ENCODE assay signal across 1 cellular context in the genomic region with DNA sequence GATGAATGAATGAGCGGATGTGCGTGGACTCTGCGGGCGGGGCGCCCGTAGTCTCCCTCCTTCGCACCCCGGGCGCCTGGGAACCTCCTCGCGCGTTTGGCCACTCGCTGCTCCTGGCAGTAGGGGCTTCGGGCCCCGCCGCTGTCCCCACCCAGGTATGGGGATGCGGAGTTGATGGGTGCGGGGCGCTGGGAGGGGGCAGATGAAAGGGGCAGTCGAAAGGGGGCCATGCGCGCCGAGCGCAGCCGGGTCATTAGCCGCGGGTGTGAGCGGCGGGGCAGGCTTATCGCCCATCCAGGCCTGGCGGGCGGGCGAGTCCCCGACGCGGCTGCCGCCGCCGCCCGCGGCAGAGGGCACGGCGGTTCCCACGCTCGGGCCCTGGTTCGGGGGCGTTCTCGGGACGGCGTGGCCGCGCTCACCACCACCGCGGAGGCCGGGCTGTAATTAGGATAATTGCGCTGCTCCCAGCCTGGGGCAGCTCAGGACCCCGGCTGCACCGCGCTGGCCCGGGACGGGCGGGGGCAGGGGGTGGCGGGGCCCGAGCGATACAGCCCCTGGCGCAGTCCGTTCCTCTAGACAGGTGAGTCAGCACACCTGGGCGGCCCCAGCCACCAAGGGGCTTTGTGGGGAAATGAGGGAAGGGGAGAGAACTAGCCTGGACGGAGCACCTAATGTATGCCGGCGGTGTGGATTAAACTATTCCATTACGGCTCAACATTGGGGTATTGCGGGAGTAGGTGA.
TF ChIP-seq lines count a peak whose summit lies in the region.

No MANE protein-coding gene starts in this region.

TF ChIP-seq in H1, 55 proteins besides CTCF, POLR2A, EP300 and RAD21:
- peak; percentile 38 for TF ChIP-seq EZH2 (IDR thresholded peaks at IDR 0.05; ENCODE audit: low read depth, low read length, severe bottlenecking)
- TF ChIP-seq POLR2AphosphoS5 (IDR thresholded peaks at IDR 0.05; ENCODE audit: low read depth, low read length): no peak
- TF ChIP-seq KDM4A (IDR thresholded peaks at IDR 0.05; ENCODE audit: low read depth, low read length, severe bottlenecking): peak; percentile 58
